Comparison of ENCODE assay signal across 20 cellular contexts in genomic region chr6:105642708-105643107, GRCh38.
DNase-seq lines count a peak whose midpoint lies in the region; ATAC-seq and TF ChIP-seq lines count a peak whose summit lies in the region.
"Had no signal": no experiment of that assay in that cellular context is flagged by ENCODE, and none has a peak within 500 bp of the region (broad histone marks: within the 10 kb centered on the region; RNA-seq: fewer than 3 reads in every experiment).

No MANE protein-coding gene starts in this region.

- no peak for ATAC-seq in GM18519 (IDR thresholded peaks at IDR 0.05; ENCODE audit: low FRiP score, unreplicated experiment)

- no peak overlapping the region for H3K27ac Mint-ChIP-seq in osteocyte (ENCODE audit: unreplicated experiment)

- no peak for TF ChIP-seq CTCF in osteocyte (IDR thresholded peaks at IDR 0.05)

- no peaks in the 10 kb centered on the region for H3K9me3 Mint-ChIP-seq in osteocyte (ENCODE audit: unreplicated experiment)

- peaks cover 6% of the 10 kb centered on the region for H3K27me3 Mint-ChIP-seq in osteocyte (ENCODE audit: unreplicated experiment)

- H3K4me1 Mint-ChIP-seq in osteocyte (ENCODE audit: unreplicated experiment): no peaks in the 10 kb centered on the region

- H3K36me3 Mint-ChIP-seq in osteocyte (ENCODE audit: unreplicated experiment): no peaks in the 10 kb centered on the region

- DNase-seq in EH (ENCODE audit: low read depth) (peak; percentile 12), NCI-H1105 (lab: John Stamatoyannopoulos, UW) (peak; percentile 66), amniotic stem cell (lab: John Stamatoyannopoulos, UW) (peak; percentile 32), glomerular visceral epithelial cell (ENCODE audit: extremely low spot score) (peak; percentile 5), Kasumi-1 (lab: John Stamatoyannopoulos, UW) (no peak), osteocyte (ENCODE audit: extremely low spot score, unreplicated experiment) (no peak), putamen (ENCODE audit: low spot score) (no peak)
- DNase-seq: activated CD4-positive, alpha-beta T cell treated with anti-CD3 and anti-CD28 coated beads for 1 hour; activated gamma-delta T cell treated with Interleukin-2 at 50 U/mL for 16 hours; BE2C; brain microvascular endothelial cell; effector CD4-positive, alpha-beta T cell; H7; left ventricle myocardium inferior; MV-4-11; NCI-H446 treated with DMSO at 0.1 percent for 48 hours; SIG-M5; small intestine; tibial artery had no signal

- no peak overlapping the region for H3K4me3 Mint-ChIP-seq in osteocyte (ENCODE audit: unreplicated experiment)

Comparison
In these comparisons a context has a peak if more than half of its experiments do, and no peak if none do; other contexts are left out.
1. DNase-seq: peak in EH (single experiment), NCI-H1105 (single experiment), amniotic stem cell (single experiment) and glomerular visceral epithelial cell (single experiment); none in Kasumi-1 (0 of 2), osteocyte (single experiment) and putamen (single experiment).